ENCODE assay signal across 31 cellular contexts in genomic region chr13:52832268-52832667, GRCh38. TPM values are rescaled to one million over a fixed set of nuclear protein-coding genes. Genes with fewer than 3 reads are reported as not detected.
DNase-seq lines count a peak whose midpoint lies in the region; ATAC-seq, FAIRE-seq and TF ChIP-seq lines count a peak whose summit lies in the region.
"Had no signal": no experiment of that assay in that cellular context is flagged by ENCODE, and none has a peak within 500 bp of the region (broad histone marks: within the 10 kb centered on the region; RNA-seq: fewer than 3 reads in every experiment).

No MANE protein-coding gene starts in this region.

- FAIRE-seq in K562 (lab: Jason Lieb, UNC): no peak
- FAIRE-seq: colon, H54, HTR-8/SVneo, pancreas had no signal

- ATAC-seq in K562 (no peak), GM19455 (IDR thresholded peaks at IDR 0.05; ENCODE audit: unreplicated experiment) (no peak)
- ATAC-seq: esophagus mucosa; left ventricle myocardium superior; natural killer cell; Panc1; pancreas; right cardiac atrium; stimulated activated naive CD8-positive, alpha-beta T cell treated with anti-CD3 and anti-CD28 coated beads, Interleukin-15, amount 100 ng/mL, for 72 hours had no signal

- TF ChIP-seq RAD21 in K562 (CRISPR knock-in tag; conservative IDR thresholded peaks at IDR 0.05 in 1 of 2, IDR thresholded peaks at IDR 0.05 in 1 of 2): no peak

- no peak overlapping the region for H2AFZ ChIP-seq in K562 (ENCODE audit: low read depth, low read length)

- TF ChIP-seq POLR2A in K562 (conservative IDR thresholded peaks at IDR 0.05): no peak

- no peaks in the 10 kb centered on the region for H3K9me1 ChIP-seq in K562 (ENCODE audit: control insufficient read depth, insufficient read depth, low read length)

- no peak overlapping the region for H3K27ac ChIP-seq in K562 (ENCODE audit: extremely low read depth, low read depth, low read length)
- H3K27ac ChIP-seq: breast epithelium, pancreas, tibial artery had no signal

- no peak overlapping the region for H3K9ac ChIP-seq in K562 (ENCODE audit: insufficient read depth in 1 of 2, low read depth in 2 of 2, low read length in 2 of 2)

- BruUV-seq in K562 (replicated peaks; lab: Mats Ljungman, UMichigan): no TSS peak

- intact Hi-C loops in K562 (cut with micrococcal nuclease): no loop called here

- H3K79me2 ChIP-seq in K562 (ENCODE audit: control insufficient read depth, insufficient read depth, low read length): no peaks in the 10 kb centered on the region

- CTCF ChIA-PET in K562 (lab: Yijun Ruan, JAX; ENCODE audit: low intra/inter-chr PET ratio): no interaction called here

- peaks cover 0 to 3% of the 10 kb centered on the region in 2 experiments; a peak in 1 of 5 replicates for H3K27me3 ChIP-seq in K562 (ENCODE audit: control insufficient read depth in 2 of 2, insufficient read depth in 2 of 2, low read length in 2 of 2)

- in situ Hi-C loops in K562 (cut with MboI): no loop called here

- POLR2A ChIA-PET in K562 (lab: Yijun Ruan, JAX): no interaction called here

- TF ChIP-seq CTCF in K562 (IDR thresholded peaks at IDR 0.05 in 2 of 3, conservative IDR thresholded peaks at IDR 0.05 in 1 of 3; ENCODE audit: insufficient read depth in 2 of 3, low read depth in 1 of 3, low read length in 3 of 3): no peak

- H4K20me1 ChIP-seq in K562 (replicated peaks; ENCODE audit: control insufficient read depth, insufficient read depth, low read length): no peaks in the 10 kb centered on the region

- DNase-seq in NCI-H1417 (lab: John Stamatoyannopoulos, UW) (peak; percentile 43 to 95 (median 77)), NCI-H1417 treated with DMSO at 0.1 percent for 48 hours (lab: John Stamatoyannopoulos, UW) (no peak), NCI-H128 (lab: John Stamatoyannopoulos, UW; ENCODE audit: unreplicated experiment) (peak; percentile 34), NCI-H345 (lab: John Stamatoyannopoulos, UW) (peak; percentile 93), K562 (ENCODE audit: extremely low read depth in 1 of 4, low spot score in 3 of 4) (no peak), NCI-H2107 (lab: John Stamatoyannopoulos, UW) (no peak)
- DNase-seq in stimulated activated CD4-positive, alpha-beta T cell treated with anti-CD3 and anti-CD28 coated beads, Interleukin-2, amount 100 ng/mL, for 48 hours: no peak
- DNase-seq: 8988T; activated CD4-positive, alpha-beta T cell treated with anti-CD3 and anti-CD28 coated beads for 48 hours; activated naive CD4-positive, alpha-beta T cell treated with Interleukin-2 at 50 U/mL for 16 hours; activated T-cell treated with anti-CD3 and anti-CD28 coated beads, Interleukin-2, amount 50 U/mL, for 48 hours; AML-193; amniotic stem cell; CD8-positive, alpha-beta memory T cell; effector memory CD4-positive, alpha-beta T cell; foreskin melanocyte; hippocampal formation; left ventricle myocardium superior; midbrain; natural killer cell; pancreas; right cardiac atrium; stimulated activated naive CD8-positive, alpha-beta T cell treated with anti-CD3 and anti-CD28 coated beads, Interleukin-15, amount 100 ng/mL, for 72 hours; tibial artery had no signal

- no peaks in the 10 kb centered on the region for H3K36me3 ChIP-seq in K562 (ENCODE audit: control insufficient read depth, insufficient read depth, low read length)
- H3K36me3 ChIP-seq: breast epithelium, pancreas, tibial artery had no signal

- TF ChIP-seq EP300 in K562 (IDR thresholded peaks at IDR 0.05; ENCODE audit: low read length): no peak

- no peaks in the 10 kb centered on the region for H3K4me1 ChIP-seq in K562 (replicated peaks in 1 of 2; ENCODE audit: control insufficient read depth in 2 of 2, insufficient read depth in 2 of 2, low read length in 2 of 2)
- H3K4me1 ChIP-seq: breast epithelium, pancreas, tibial artery had no signal

- H3K4me2 ChIP-seq in K562 (ENCODE audit: insufficient read depth, low read length): no peak overlapping the region

- no peak overlapping the region for H3K4me3 ChIP-seq in K562
- H3K4me3 ChIP-seq: breast epithelium, pancreas, tibial artery had no signal

- no peaks in the 10 kb centered on the region for H3K9me3 ChIP-seq in K562 (replicated peaks; ENCODE audit: control insufficient read depth, insufficient read depth, low read depth, low read length)
- H3K9me3 ChIP-seq: breast epithelium, pancreas, tibial artery had no signal

- 4% methylated on average over 3 of the region's 4 CpGs for WGBS in K562 (ENCODE audit: insufficient coverage, low coverage, missing lambda C conversion rate)

TF ChIP-seq in K562, 482 proteins besides CTCF, POLR2A, EP300 and RAD21:
- TF ChIP-seq NFIC (IDR thresholded peaks at IDR 0.05) (peak; percentile 28), ZNF347 (CRISPR knock-in tag; IDR thresholded peaks at IDR 0.05; ENCODE audit: low read depth) (no peak)
- TF ChIP-seq, protein P1, sequence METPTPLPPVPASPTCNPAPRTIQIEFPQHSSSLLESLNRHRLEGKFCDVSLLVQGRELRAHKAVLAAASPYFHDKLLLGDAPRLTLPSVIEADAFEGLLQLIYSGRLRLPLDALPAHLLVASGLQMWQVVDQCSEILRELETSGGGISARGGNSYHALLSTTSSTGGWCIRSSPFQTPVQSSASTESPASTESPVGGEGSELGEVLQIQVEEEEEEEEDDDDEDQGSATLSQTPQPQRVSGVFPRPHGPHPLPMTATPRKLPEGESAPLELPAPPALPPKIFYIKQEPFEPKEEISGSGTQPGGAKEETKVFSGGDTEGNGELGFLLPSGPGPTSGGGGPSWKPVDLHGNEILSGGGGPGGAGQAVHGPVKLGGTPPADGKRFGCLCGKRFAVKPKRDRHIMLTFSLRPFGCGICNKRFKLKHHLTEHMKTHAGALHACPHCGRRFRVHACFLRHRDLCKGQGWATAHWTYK (CRISPR knock-in tag; IDR thresholded peaks at IDR 0.05): no peak
TF ChIP-seq in K562: peak in this region for 1.

RNA-seq across cellular contexts. Expression of gene PCDH8, which starts 16.2 kb away (rescaled TPM):
- total RNA-seq in K562 (2011; cell fraction: chromatin; rRNA removed; ENCODE audit: low replicate concordance): not detected in 2 replicates
- not detected in 2 replicates for total RNA-seq in K562 (2011; cell fraction: nucleolus; rRNA removed)
- not detected in 2 replicates for total RNA-seq in K562 (2011; cell fraction: nucleoplasm; rRNA removed)
- not detected in 2 replicates for total RNA-seq in K562 (2014; rRNA removed)
- not detected in 2 replicates for total RNA-seq in K562 (2014; rRNA removed; fragmentation: Illumina TruSeq; extraction: Trizol)
- total RNA-seq in K562 (2015; rRNA removed; fragmentation: Illumina TruSeq; extraction: Trizol): not detected in 2 replicates
- not detected in 2 replicates for total RNA-seq in K562 (2021)
- not detected in 2 replicates for polyA plus RNA-seq in K562 (2011; rRNA removed)
- not detected in 2 replicates for polyA plus RNA-seq in K562 (2011; cell fraction: cytosol; rRNA removed)
- not detected in 2 replicates for polyA plus RNA-seq in K562 (2011; cell fraction: nucleus; rRNA removed)
- not detected in 2 replicates for polyA plus RNA-seq in K562 (2012)
- polyA plus RNA-seq in K562 (2014; fragmentation: Illumina TruSeq; extraction: Trizol): not detected in 2 replicates
- polyA plus RNA-seq in K562 (2014; fragmentation: Nextera tagmentation; extraction: Ambion mirVana): not detected
- polyA plus RNA-seq in K562 (2014; rRNA removed): not detected in 2 replicates
- polyA minus RNA-seq in K562 (2011; rRNA and poly(A)+ RNA removed): not detected in 2 replicates
- polyA minus RNA-seq in K562 (2011; cell fraction: cytosol; rRNA and poly(A)+ RNA removed): not detected in 2 replicates
- polyA minus RNA-seq in K562 (2011; cell fraction: nucleus; rRNA and poly(A)+ RNA removed): not detected in 2 replicates
- total RNA-seq: CD8-positive, alpha-beta memory T cell; left ventricle myocardium superior; natural killer cell; right cardiac atrium had no signal
- polyA plus RNA-seq: CD8-positive, alpha-beta memory T cell; right cardiac atrium had no signal

Comparison
In these comparisons a context has a peak if more than half of its experiments do, and no peak if none do; other contexts are left out.
1. DNase-seq: peak in NCI-H1417 (3 of 3), NCI-H128 (single experiment) and NCI-H345 (single experiment); none in NCI-H1417 treated with DMSO at 0.1 percent for 48 hours (single experiment), K562 (0 of 4), NCI-H2107 (single experiment) and stimulated activated CD4-positive, alpha-beta T cell treated with anti-CD3 and anti-CD28 coated beads, Interleukin-2, amount 100 ng/mL, for 48 hours (0 of 2).